Comparison of ENCODE assay signal across 29 cellular contexts in the genomic region with DNA sequence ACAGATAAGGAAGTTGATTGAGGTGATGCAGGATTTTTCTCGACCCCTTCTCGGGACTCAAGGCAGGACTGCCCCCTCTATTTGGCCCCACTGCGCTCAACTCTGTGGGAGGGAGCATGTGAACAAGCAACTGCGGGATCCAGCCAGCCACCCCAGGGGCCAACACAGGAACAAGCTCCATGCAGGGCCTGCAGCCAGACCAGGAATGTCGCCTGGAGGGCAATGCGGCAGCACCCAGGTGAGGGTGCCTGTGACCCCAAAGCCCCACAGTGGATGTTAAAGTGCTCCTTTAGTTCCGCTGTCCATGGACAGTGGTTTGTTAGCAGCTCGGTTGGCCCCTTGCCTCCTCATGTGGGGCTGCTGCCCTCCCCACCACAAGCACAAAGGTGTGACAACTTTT. TPM values are rescaled to one million over a fixed set of nuclear protein-coding genes. Genes with fewer than 3 reads are reported as not detected.
"Had no signal": no experiment of that assay in that cellular context is flagged by ENCODE, and none has a peak within 500 bp of the region (broad histone marks: within the 10 kb centered on the region; RNA-seq: fewer than 3 reads in every experiment).

No MANE protein-coding gene starts in this region.

- H3K9me3 ChIP-seq: stomach, suprapubic skin, testis, thoracic aorta, thyroid gland, tibial artery, tibial nerve, upper lobe of left lung, upper lobe of right lung, uterus, vagina had no signal

- H3K27me3 Mint-ChIP-seq: stimulated activated naive B cell treated with anti-CD40 and anti-IgM and Interleukin-4, amounts not matched to agents 10 μg/mL and 1 μg/mL and 100 μg/mL, for 72 hours; stimulated activated naive CD8-positive, alpha-beta T cell treated with anti-CD3 and anti-CD28 coated beads, Interleukin-15, amount 100 ng/mL, for 72 hours; stimulated activated naive CD8-positive, alpha-beta T cell treated with anti-CD3 and anti-CD28 coated beads, Interleukin-15, Interleukin-2, amounts not matched to agents 100 ng/mL and 50 ng/mL, for 24 hours; type B pancreatic cell had no signal

- H3K36me3 ChIP-seq: stomach, suprapubic skin, thoracic aorta, thyroid gland, tibial artery, tibial nerve, upper lobe of left lung, upper lobe of right lung, uterus, vagina had no signal

- H3K9me3 Mint-ChIP-seq: stimulated activated effector memory CD8-positive, alpha-beta T cell treated with anti-CD3 and anti-CD28 coated beads, Interleukin-12 subunit alpha, Interleukin-12 subunit beta, amount 100 ng/mL, for 72 hours; stimulated activated memory B cell treated with anti-CD40 and anti-IgM and Interleukin-4, amounts not matched to agents 10 μg/mL and 1 μg/mL and 100 μg/mL, for 72 hours; stimulated activated naive CD8-positive, alpha-beta T cell treated with anti-CD3 and anti-CD28 coated beads, Interleukin-15, amount 100 ng/mL, for 72 hours; stimulated activated naive CD8-positive, alpha-beta T cell treated with anti-CD3 and anti-CD28 coated beads, Interleukin-15, Interleukin-2, amounts not matched to agents 100 ng/mL and 50 ng/mL, for 24 hours; type B pancreatic cell had no signal

- DNase-seq: stimulated activated CD4-positive, alpha-beta T cell treated with anti-CD3 and anti-CD28 coated beads, Interleukin-2, amount 100 ng/mL, for 48 hours; stimulated activated CD4-positive, alpha-beta T cell treated with anti-CD3 and anti-CD28 coated beads, Interleukin-4, amount 100 ng/mL, for 1 hour; stimulated activated CD4-positive, alpha-beta T cell treated with anti-CD3 and anti-CD28 coated beads, Interleukin-4, amount 100 ng/mL, for 24 hours; stimulated activated CD4-positive, alpha-beta T cell treated with anti-CD3 and anti-CD28 coated beads, Interleukin-4, amount 100 ng/mL, for 4 hours; stimulated activated CD8-positive, alpha-beta memory T cell treated with anti-CD3 and anti-CD28 coated beads, Interleukin-4, amount 100 ng/mL, for 48 hours; stimulated activated naive B cell treated with anti-CD40 and anti-IgM and Interleukin-4, amounts not matched to agents 10 μg/mL and 1 μg/mL and 100 μg/mL, for 72 hours; stimulated activated naive CD4-positive, alpha-beta T cell; stimulated activated naive CD4-positive, alpha-beta T cell treated with Interleukin-2 at 50 U/mL for 16 hours; stimulated activated naive CD8-positive, alpha-beta T cell treated with anti-CD3 and anti-CD28 coated beads, Interleukin-15, amount 100 ng/mL, for 72 hours; stimulated activated naive CD8-positive, alpha-beta T cell treated with anti-CD3 and anti-CD28 coated beads, Interleukin-15, Interleukin-2, amounts not matched to agents 100 U/mL and 50 U/mL, for 24 hours; stomach; substantia nigra; testis; thyroid gland; tibial artery; trophoblast cell; upper lobe of right lung; uterus had no signal

- H3K36me3 Mint-ChIP-seq: stimulated activated effector memory CD8-positive, alpha-beta T cell treated with anti-CD3 and anti-CD28 coated beads, Interleukin-12 subunit alpha, Interleukin-12 subunit beta, amount 100 ng/mL, for 72 hours; stimulated activated memory B cell treated with anti-CD40 and anti-IgM and Interleukin-4, amounts not matched to agents 10 μg/mL and 1 μg/mL and 100 μg/mL, for 72 hours; stimulated activated naive B cell treated with anti-CD40 and anti-IgM and Interleukin-4, amounts not matched to agents 10 μg/mL and 1 μg/mL and 100 μg/mL, for 72 hours; type B pancreatic cell had no signal

- H3K4me3 ChIP-seq: stomach, suprapubic skin, testis, thoracic aorta, thyroid gland, tibial artery, tibial nerve, upper lobe of left lung, upper lobe of right lung, uterus, vagina had no signal

- H3K27ac ChIP-seq: stomach, suprapubic skin, testis, thoracic aorta, thyroid gland, tibial artery, tibial nerve, upper lobe of left lung, upper lobe of right lung, uterus, vagina had no signal

- H3K27me3 ChIP-seq: stomach, suprapubic skin, testis, thyroid gland, tibial nerve, upper lobe of left lung, upper lobe of right lung, uterus, vagina had no signal

- H3K4me3 Mint-ChIP-seq: stimulated activated effector memory CD8-positive, alpha-beta T cell treated with anti-CD3 and anti-CD28 coated beads, Interleukin-12 subunit alpha, Interleukin-12 subunit beta, amount 100 ng/mL, for 72 hours; stimulated activated memory B cell treated with anti-CD40 and anti-IgM and Interleukin-4, amounts not matched to agents 10 μg/mL and 1 μg/mL and 100 μg/mL, for 72 hours; stimulated activated naive B cell treated with anti-CD40 and anti-IgM and Interleukin-4, amounts not matched to agents 10 μg/mL and 1 μg/mL and 100 μg/mL, for 72 hours; stimulated activated naive CD8-positive, alpha-beta T cell treated with anti-CD3 and anti-CD28 coated beads, Interleukin-15, amount 100 ng/mL, for 72 hours; stimulated activated naive CD8-positive, alpha-beta T cell treated with anti-CD3 and anti-CD28 coated beads, Interleukin-15, Interleukin-2, amounts not matched to agents 100 ng/mL and 50 ng/mL, for 24 hours; type B pancreatic cell had no signal

- H3K27ac Mint-ChIP-seq: stimulated activated effector memory CD8-positive, alpha-beta T cell treated with anti-CD3 and anti-CD28 coated beads, Interleukin-12 subunit alpha, Interleukin-12 subunit beta, amount 100 ng/mL, for 72 hours; stimulated activated memory B cell treated with anti-CD40 and anti-IgM and Interleukin-4, amounts not matched to agents 10 μg/mL and 1 μg/mL and 100 μg/mL, for 72 hours; stimulated activated naive B cell treated with anti-CD40 and anti-IgM and Interleukin-4, amounts not matched to agents 10 μg/mL and 1 μg/mL and 100 μg/mL, for 72 hours; stimulated activated naive CD8-positive, alpha-beta T cell treated with anti-CD3 and anti-CD28 coated beads, Interleukin-15, amount 100 ng/mL, for 72 hours; stimulated activated naive CD8-positive, alpha-beta T cell treated with anti-CD3 and anti-CD28 coated beads, Interleukin-15, Interleukin-2, amounts not matched to agents 100 ng/mL and 50 ng/mL, for 24 hours; type B pancreatic cell had no signal

- H3K4me1 Mint-ChIP-seq: stimulated activated effector memory CD8-positive, alpha-beta T cell treated with anti-CD3 and anti-CD28 coated beads, Interleukin-12 subunit alpha, Interleukin-12 subunit beta, amount 100 ng/mL, for 72 hours; stimulated activated memory B cell treated with anti-CD40 and anti-IgM and Interleukin-4, amounts not matched to agents 10 μg/mL and 1 μg/mL and 100 μg/mL, for 72 hours; stimulated activated naive B cell treated with anti-CD40 and anti-IgM and Interleukin-4, amounts not matched to agents 10 μg/mL and 1 μg/mL and 100 μg/mL, for 72 hours; stimulated activated naive CD8-positive, alpha-beta T cell treated with anti-CD3 and anti-CD28 coated beads, Interleukin-15, amount 100 ng/mL, for 72 hours had no signal

- H3K4me1 ChIP-seq: stomach, suprapubic skin, testis, thyroid gland, tibial artery, tibial nerve, upper lobe of left lung, upper lobe of right lung, uterus, vagina had no signal

RNA-seq across cellular contexts. Expression of gene HRH4, which starts 57.1 kb away (rescaled TPM):
- total RNA-seq: temporal lobe, thyroid gland, ureter, vagina had no signal
